ENCODE assay signal across 37 cellular contexts in the genomic region with DNA sequence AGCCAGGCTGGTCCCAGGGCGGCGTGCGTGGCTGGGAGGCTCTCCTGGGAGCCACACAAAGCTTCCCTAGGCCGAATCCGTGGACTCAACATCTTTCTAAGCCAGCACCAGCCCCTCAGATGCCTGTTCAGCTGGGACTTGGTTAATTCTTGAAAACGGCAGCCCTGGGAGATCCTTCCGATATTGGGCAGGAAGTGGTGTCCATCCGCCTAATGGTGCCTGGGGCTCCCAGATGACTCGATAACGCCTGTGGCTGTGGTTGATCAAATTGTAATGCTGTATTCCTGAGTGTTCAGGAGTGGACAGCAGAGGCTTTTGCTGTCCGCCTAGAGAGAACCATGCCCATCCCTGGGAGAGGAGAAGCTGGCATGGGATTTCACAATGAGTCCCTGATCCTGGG. TPM values are rescaled to one million over a fixed set of nuclear protein-coding genes. Genes with fewer than 3 reads are reported as not detected.
"Had no signal": no experiment of that assay in that cellular context is flagged by ENCODE, and none has a peak within 500 bp of the region (broad histone marks: within the 10 kb centered on the region; RNA-seq: fewer than 3 reads in every experiment).

No MANE protein-coding gene starts in this region.

- ATAC-seq: activated CD8-positive, alpha-beta memory T cell treated with anti-CD3 and anti-CD28 coated beads, Interleukin-2, amount 10 ng/mL, durations not matched to agents 7 days and 5 days; activated naive CD8-positive, alpha-beta T cell treated with anti-CD3 and anti-CD28 coated beads, Interleukin-2, amount 50 U/mL, for 24 hours; Right ventricle myocardium inferior had no signal

- H3K27ac ChIP-seq: brain microvascular endothelial cell, colonic mucosa, PC-9, RWPE1, WERI-Rb-1 had no signal

- DNase-seq: activated CD4-positive, alpha-beta memory T cell treated with anti-CD3 and anti-CD28 coated beads, Interleukin-2, amount 10 ng/mL, durations not matched to agents 7 days and 5 days; activated CD4-positive, alpha-beta T cell treated with anti-CD3 and anti-CD28 coated beads for 1 hour; activated CD4-positive, alpha-beta T cell treated with anti-CD3 and anti-CD28 coated beads for 48 hours; activated CD4-positive, CD25-positive, alpha-beta regulatory T cell; activated CD8-positive, alpha-beta memory T cell treated with anti-CD3 and anti-CD28 coated beads for 24 hours; activated CD8-positive, alpha-beta memory T cell treated with anti-CD3 and anti-CD28 coated beads, Interleukin-2, amount 10 ng/mL, durations not matched to agents 7 days and 5 days; activated CD8-positive, alpha-beta memory T cell treated with anti-CD3 and anti-CD28 coated beads, Interleukin-2, amount 50 U/mL, for 48 hours; activated effector memory CD4-positive, alpha-beta T cell treated with Interleukin-2 at 50 U/mL for 16 hours; activated naive CD4-positive, alpha-beta T cell treated with anti-CD3 and anti-CD28 coated beads, Interleukin-2, amount 10 ng/mL, durations not matched to agents 7 days and 5 days; activated naive CD8-positive, alpha-beta T cell treated with anti-CD3 and anti-CD28 coated beads, Interleukin-2, amount 50 U/mL, for 24 hours; activated T-cell treated with anti-CD3 and anti-CD28 coated beads, Interleukin-2, amount 50 U/mL, for 48 hours; aorta; brain microvascular endothelial cell; central memory CD4-positive, alpha-beta T cell; colonic mucosa; Kasumi-1; MG63; NCI-H1048; NCI-H1105 treated with DMSO at 0.1 percent for 48 hours; NCI-H1436; NCI-H1694; NCI-H1930; NCI-H2081 treated with DMSO at 0.1 percent for 48 hours; NCI-H226; NCI-H446 treated with DMSO at 0.1 percent for 48 hours; NCI-H524 treated with DMSO at 0.1 percent for 48 hours; NK-92 treated with Interleukin-12 subunit alpha and Interleukin-12 subunit beta, amount 100 ng/mL, for 24 hours; PC-9; SIG-M5; T1000; WERI-Rb-1 had no signal

RNA-seq across cellular contexts. Expression of a gene that starts 14.1 kb away (rescaled TPM):
- total RNA-seq: activated CD8-positive, alpha-beta memory T cell treated with anti-CD3 and anti-CD28 coated beads, Interleukin-2, amount 10 ng/mL, durations not matched to agents 7 days and 5 days; PC-9; SK-MEL-5; T-helper 1 cell treated with Interleukin-12 subunit alpha and Interleukin-12 subunit beta and Interleukin-4 antibody, amounts not matched to agents 30 ng/mL and 1 ng/mL, for 36 hours; T-helper 2 cell treated with Interferon-gamma antibody and Interleukin-4, amounts not matched to agents 100 ng/mL and 5 ng/mL, for 36 hours had no signal

RNA-seq across cellular contexts. Expression of a gene that starts 16.8 kb away (rescaled TPM):
- total RNA-seq: activated CD4-positive, alpha-beta memory T cell treated with anti-CD3 and anti-CD28 coated beads, Interleukin-2, amount 10 ng/mL, durations not matched to agents 7 days and 5 days; activated CD8-positive, alpha-beta memory T cell treated with anti-CD3 and anti-CD28 coated beads, Interleukin-2, amount 10 ng/mL, durations not matched to agents 7 days and 5 days; aorta; cerebellum; colonic mucosa; PC-9; Right ventricle myocardium inferior; SK-MEL-5; T-helper 1 cell treated with Interleukin-12 subunit alpha and Interleukin-12 subunit beta and Interleukin-4 antibody, amounts not matched to agents 30 ng/mL and 1 ng/mL, for 36 hours; T-helper 2 cell treated with Interferon-gamma antibody and Interleukin-4, amounts not matched to agents 100 ng/mL and 5 ng/mL, for 36 hours had no signal

RNA-seq across cellular contexts. Expression of a gene that starts 52.9 kb away (rescaled TPM):
- total RNA-seq: activated CD4-positive, alpha-beta memory T cell treated with anti-CD3 and anti-CD28 coated beads, Interleukin-2, amount 10 ng/mL, durations not matched to agents 7 days and 5 days; activated CD8-positive, alpha-beta memory T cell treated with anti-CD3 and anti-CD28 coated beads, Interleukin-2, amount 10 ng/mL, durations not matched to agents 7 days and 5 days; aorta; cerebellum; colonic mucosa; PC-9; Right ventricle myocardium inferior; SK-MEL-5; T-helper 1 cell treated with Interleukin-12 subunit alpha and Interleukin-12 subunit beta and Interleukin-4 antibody, amounts not matched to agents 30 ng/mL and 1 ng/mL, for 36 hours; T-helper 2 cell treated with Interferon-gamma antibody and Interleukin-4, amounts not matched to agents 100 ng/mL and 5 ng/mL, for 36 hours had no signal
